Comparison of ENCODE assay signal across 7 cellular contexts in genomic region chr4:23085249-23085568, GRCh38.
"Had no signal": no experiment of that assay in that cellular context is flagged by ENCODE, and none has a peak within 500 bp of the region (broad histone marks: within the 10 kb centered on the region; RNA-seq: fewer than 3 reads in every experiment).

No MANE protein-coding gene starts in this region.

- ATAC-seq: HepG2, K562 had no signal

- H3K4me1 Mint-ChIP-seq: IgD-negative memory B cell had no signal

- DNase-seq: IMR-90, KBM-7, KG1 had no signal

- H3K36me3 Mint-ChIP-seq: IgD-negative memory B cell had no signal

- FAIRE-seq: HepG2, HTR-8/SVneo, K562 had no signal

- H3K27me3 Mint-ChIP-seq: IgD-negative memory B cell had no signal

- H3K4me3 Mint-ChIP-seq: IgD-negative memory B cell had no signal
